Comparison of ENCODE assay signal across 16 cellular contexts in the genomic region with DNA sequence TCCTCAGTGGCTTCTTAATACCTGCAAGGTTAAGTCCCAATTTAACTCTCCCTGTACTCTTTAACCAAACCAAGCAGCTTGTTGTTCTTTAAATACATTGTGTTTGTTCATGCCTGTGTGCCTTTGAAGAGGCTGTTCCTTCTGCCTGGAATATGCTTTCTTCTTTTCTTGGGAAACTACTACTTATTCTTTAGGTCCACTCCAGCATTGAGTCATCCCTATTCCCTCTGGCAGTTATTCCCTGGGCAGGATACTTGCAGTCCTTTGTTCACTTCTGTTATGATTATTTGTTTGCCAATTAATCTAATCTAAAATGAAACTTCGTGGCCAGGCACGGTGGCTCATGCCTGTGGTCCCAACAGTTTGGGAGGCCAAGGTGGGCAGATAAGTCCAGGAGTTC.
A peak's percentile ranks its signal among the peaks of the same experiment; 100 is the strongest.
DNase-seq lines count a peak whose midpoint lies in the region; ATAC-seq and TF ChIP-seq lines count a peak whose summit lies in the region.
"Had no signal": no experiment of that assay in that cellular context is flagged by ENCODE, and none has a peak within 500 bp of the region (broad histone marks: within the 10 kb centered on the region; RNA-seq: fewer than 3 reads in every experiment).

No MANE protein-coding gene starts in this region.

- H3K9ac ChIP-seq in endodermal cell (ENCODE audit: extremely low read depth, low read length, poor library complexity, severe bottlenecking), result no peak overlapping the region

- H3K27ac Mint-ChIP-seq in endodermal cell, result no peak overlapping the region
- H3K27ac Mint-ChIP-seq: dendritic cell treated with granulocyte-macrophage colony-stimulating factor and Interleukin-4, amounts not matched to agents 40 ng/mL and 50 ng/mL, for 4 days had no signal

- H3K27ac ChIP-seq in endodermal cell (ENCODE audit: low read depth, low read length), result no peak overlapping the region
- H3K27ac ChIP-seq: adrenal gland, gastroesophageal sphincter had no signal

- WGBS in endodermal cell (ENCODE audit: insufficient coverage in 1 of 2, insufficient read length in 1 of 2), 2 experiments, result 48 to 83% methylated on average over 1 to 2 of the region's 2 CpGs

- no peak for DNase-seq in activated T-cell treated with anti-CD3 and anti-CD28 coated beads, Interleukin-2, amount 50 U/mL, for 4 hours
- DNase-seq in activated T-cell treated with anti-CD3 and anti-CD28 coated beads for 4 hours (no peak), NCI-H69 (lab: John Stamatoyannopoulos, UW) (peak; percentile 27), cardiac fibroblast (ENCODE audit: low read depth in 2 of 2) (peak; percentile 35 to 39), pulmonary artery endothelial cell (ENCODE audit: low read depth, low spot score) (peak; percentile 8), NCI-H1436 treated with DMSO at 0.1 percent for 48 hours (lab: John Stamatoyannopoulos, UW) (no peak), endodermal cell (no peak), kidney tubule cell (ENCODE audit: low spot score) (no peak)
- DNase-seq: adrenal gland; Kasumi-1; NCI-H2029; NCI-H774; stimulated activated CD4-positive, alpha-beta T cell treated with anti-CD3 and anti-CD28 coated beads, Interleukin-1b, Interleukin-23, amount 100 ng/mL, for 48 hours; stimulated activated CD8-positive, alpha-beta memory T cell treated with anti-CD3 and anti-CD28 coated beads, Interleukin-4, amount 100 ng/mL, for 48 hours had no signal

- H3K4me3 ChIP-seq in cardiac fibroblast (replicated peaks in 1 of 2; ENCODE audit: low read depth in 2 of 2, low read length in 2 of 2) (no peak overlapping the region), endodermal cell (ENCODE audit: low read length) (no peak overlapping the region)
- H3K4me3 ChIP-seq: adrenal gland, gastroesophageal sphincter had no signal

- peaks cover 59% of the 10 kb centered on the region for H3K4me1 Mint-ChIP-seq in activated T-cell treated with anti-CD3 and anti-CD28 coated beads, Interleukin-2, amount 50 U/mL, for 4 hours (ENCODE audit: low read depth)
- H3K4me1 Mint-ChIP-seq in endodermal cell, result peaks cover 30% of the 10 kb centered on the region

- H3K27me3 Mint-ChIP-seq in activated T-cell treated with anti-CD3 and anti-CD28 coated beads, Interleukin-2, amount 50 U/mL, for 4 hours (ENCODE audit: low read depth), result no peaks in the 10 kb centered on the region
- H3K27me3 Mint-ChIP-seq in endodermal cell (ENCODE audit: insufficient read depth), result no peaks in the 10 kb centered on the region
- H3K27me3 Mint-ChIP-seq: dendritic cell treated with granulocyte-macrophage colony-stimulating factor and Interleukin-4, amounts not matched to agents 40 ng/mL and 50 ng/mL, for 4 days had no signal

- H3K36me3 Mint-ChIP-seq in activated T-cell treated with anti-CD3 and anti-CD28 coated beads, Interleukin-2, amount 50 U/mL, for 4 hours (ENCODE audit: insufficient read depth), result no peaks in the 10 kb centered on the region
- H3K36me3 Mint-ChIP-seq in endodermal cell (ENCODE audit: low read depth), result no peaks in the 10 kb centered on the region

- ATAC-seq in activated T-cell treated with anti-CD3 and anti-CD28 coated beads, Interleukin-2, amount 50 U/mL, for 4 hours, result no peak
- ATAC-seq: gastroesophageal sphincter had no signal

- no peaks in the 10 kb centered on the region for H3K36me3 ChIP-seq in endodermal cell (ENCODE audit: control insufficient read depth, insufficient read depth, low read length)
- H3K36me3 ChIP-seq: adrenal gland, gastroesophageal sphincter had no signal

- no peaks in the 10 kb centered on the region for H3K9me3 ChIP-seq in endodermal cell (ENCODE audit: control insufficient read depth, low read length)
- H3K9me3 ChIP-seq: adrenal gland, gastroesophageal sphincter had no signal

- TF ChIP-seq CTCF in cardiac fibroblast (IDR thresholded peaks at IDR 0.05; ENCODE audit: low read depth, low read length) (no peak), endodermal cell (conservative IDR thresholded peaks at IDR 0.05) (no peak)

- H3K9me3 Mint-ChIP-seq in activated T-cell treated with anti-CD3 and anti-CD28 coated beads, Interleukin-2, amount 50 U/mL, for 4 hours, result no peaks in the 10 kb centered on the region
- no peaks in the 10 kb centered on the region for H3K9me3 Mint-ChIP-seq in endodermal cell
- H3K9me3 Mint-ChIP-seq: dendritic cell treated with granulocyte-macrophage colony-stimulating factor and Interleukin-4, amounts not matched to agents 40 ng/mL and 50 ng/mL, for 4 days had no signal

- peak overlapping the region; percentile 15 for H3K4me3 Mint-ChIP-seq in activated T-cell treated with anti-CD3 and anti-CD28 coated beads, Interleukin-2, amount 50 U/mL, for 4 hours
- no peak overlapping the region for H3K4me3 Mint-ChIP-seq in endodermal cell
- H3K4me3 Mint-ChIP-seq: dendritic cell treated with granulocyte-macrophage colony-stimulating factor and Interleukin-4, amounts not matched to agents 40 ng/mL and 50 ng/mL, for 4 days had no signal

- H3K4me1 ChIP-seq in endodermal cell (ENCODE audit: control insufficient read depth, insufficient read depth, low read length), result peaks cover 9% of the 10 kb centered on the region

- H3K27me3 ChIP-seq in endodermal cell (ENCODE audit: control insufficient read depth, insufficient read depth, low read length, poor library complexity, severe bottlenecking), result no peaks in the 10 kb centered on the region
- H3K27me3 ChIP-seq: adrenal gland, gastroesophageal sphincter had no signal

Comparison
In these comparisons a context has a peak if more than half of its experiments do, and no peak if none do; other contexts are left out.
1. DNase-seq: peak in NCI-H69 (single experiment), cardiac fibroblast (2 of 2) and pulmonary artery endothelial cell (single experiment); none in activated T-cell treated with anti-CD3 and anti-CD28 coated beads, Interleukin-2, amount 50 U/mL, for 4 hours (single experiment), activated T-cell treated with anti-CD3 and anti-CD28 coated beads for 4 hours (single experiment), NCI-H1436 treated with DMSO at 0.1 percent for 48 hours (single experiment), endodermal cell (single experiment) and kidney tubule cell (single experiment).